In the genomic region with DNA sequence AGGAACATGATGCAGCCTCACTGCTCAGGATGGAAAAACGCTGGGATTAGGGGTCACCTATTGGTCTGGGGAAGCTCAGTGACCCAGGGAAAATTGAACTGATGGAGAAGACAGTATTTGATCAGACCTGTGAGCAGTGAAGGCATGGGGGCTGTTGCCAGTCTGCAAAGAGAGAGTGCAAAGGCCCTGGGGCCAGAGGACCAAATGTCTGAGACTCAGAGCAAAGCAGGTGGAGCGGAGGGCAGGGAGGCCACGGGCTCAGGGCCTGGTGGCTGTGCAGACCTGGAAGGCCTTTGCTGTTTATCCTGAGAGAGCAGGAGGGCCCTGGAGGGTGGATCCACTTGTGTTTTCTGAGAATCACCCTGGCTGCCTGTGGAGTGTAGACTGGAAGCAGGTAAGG, we compare ENCODE assay signal across 17 cellular contexts.
DNase-seq lines count a peak whose midpoint lies in the region; ATAC-seq and TF ChIP-seq lines count a peak whose summit lies in the region.
"Had no signal": no experiment of that assay in that cellular context is flagged by ENCODE, and none has a peak within 500 bp of the region (broad histone marks: within the 10 kb centered on the region; RNA-seq: fewer than 3 reads in every experiment).

No MANE protein-coding gene starts in this region.

- H3K4me1 Mint-ChIP-seq in activated T-cell treated with anti-CD3 and anti-CD28 coated beads, Interleukin-2, amount 50 U/mL, for 24 hours (ENCODE audit: low read depth): peaks cover 22% of the 10 kb centered on the region
- H3K4me1 Mint-ChIP-seq in activated T-cell treated with anti-CD3 and anti-CD28 coated beads, Interleukin-2, amount 50 U/mL, for 72 hours (ENCODE audit: low read depth): peaks cover 6% of the 10 kb centered on the region
- peaks cover 20 to 21% of the 10 kb centered on the region in 2 donors for H3K4me1 Mint-ChIP-seq in effector memory CD8-positive, alpha-beta T cell (ENCODE audit: low read depth in 2 of 2)
- peaks cover 29 to 44% (median 40%) of the 10 kb centered on the region in 3 donors for H3K4me1 Mint-ChIP-seq in naive B cell

- H3K4me1 ChIP-seq in OCI-LY7 (ENCODE audit: insufficient read depth, low read length, poor library complexity, severe bottlenecking): no peaks in the 10 kb centered on the region
- H3K4me1 ChIP-seq: Caco-2 had no signal

- ATAC-seq in activated T-cell treated with anti-CD3 and anti-CD28 coated beads, Interleukin-2, amount 50 U/mL, for 72 hours (replicated peaks in 1 of 2): no peak
- ATAC-seq in effector memory CD8-positive, alpha-beta T cell (replicated peaks): no peak
- ATAC-seq in naive B cell (ENCODE audit: low read depth in 2 of 2) (no peak), HG03045 (IDR thresholded peaks at IDR 0.05; ENCODE audit: unreplicated experiment) (no peak)
- ATAC-seq: HepG2 had no signal

- H3K27me3 Mint-ChIP-seq in activated T-cell treated with anti-CD3 and anti-CD28 coated beads, Interleukin-2, amount 50 U/mL, for 24 hours: no peaks in the 10 kb centered on the region
- no peaks in the 10 kb centered on the region for H3K27me3 Mint-ChIP-seq in activated T-cell treated with anti-CD3 and anti-CD28 coated beads, Interleukin-2, amount 50 U/mL, for 72 hours (ENCODE audit: low read depth)
- no peaks in the 10 kb centered on the region for H3K27me3 Mint-ChIP-seq in effector memory CD8-positive, alpha-beta T cell
- H3K27me3 Mint-ChIP-seq in naive B cell: no peaks in the 10 kb centered on the region
- H3K27me3 Mint-ChIP-seq: CD8-positive, alpha-beta memory T cell had no signal

- intact Hi-C loops in OCI-LY7 (cut with micrococcal nuclease; ENCODE audit: unreplicated experiment): no loop called here

- no peak overlapping the region for H3K27ac ChIP-seq in OCI-LY7 (ENCODE audit: low read depth, low read length, poor library complexity, severe bottlenecking)
- H3K27ac ChIP-seq: 22Rv1, BLaER1 had no signal

- H3K4me3 Mint-ChIP-seq in activated T-cell treated with anti-CD3 and anti-CD28 coated beads, Interleukin-2, amount 50 U/mL, for 24 hours: no peak overlapping the region
- H3K4me3 Mint-ChIP-seq in activated T-cell treated with anti-CD3 and anti-CD28 coated beads, Interleukin-2, amount 50 U/mL, for 72 hours: no peak overlapping the region
- no peak overlapping the region for H3K4me3 Mint-ChIP-seq in effector memory CD8-positive, alpha-beta T cell
- H3K4me3 Mint-ChIP-seq in naive B cell: no peak overlapping the region
- H3K4me3 Mint-ChIP-seq: CD8-positive, alpha-beta memory T cell; H9 had no signal

- H3K79me2 ChIP-seq in OCI-LY7 (ENCODE audit: insufficient read depth, low read depth, low read length): no peaks in the 10 kb centered on the region

- no peak overlapping the region for H3K4me3 ChIP-seq in OCI-LY7 (ENCODE audit: low read depth, low read length, poor library complexity, severe bottlenecking)
- H3K4me3 ChIP-seq: BLaER1 had no signal

- CTCF ChIA-PET in OCI-LY7 (lab: Charles Lee; ENCODE audit: unreplicated experiment): no interaction called here

- H3K27ac Mint-ChIP-seq in activated T-cell treated with anti-CD3 and anti-CD28 coated beads, Interleukin-2, amount 50 U/mL, for 24 hours: peak overlapping the region; percentile 20
- H3K27ac Mint-ChIP-seq in activated T-cell treated with anti-CD3 and anti-CD28 coated beads, Interleukin-2, amount 50 U/mL, for 72 hours: no peak overlapping the region
- peak overlapping the region; percentile 10 to 69 for H3K27ac Mint-ChIP-seq in effector memory CD8-positive, alpha-beta T cell
- peak overlapping the region in 4 of 6 donors; percentile 38 to 94 (median 84) for H3K27ac Mint-ChIP-seq in naive B cell
- H3K27ac Mint-ChIP-seq: H9 had no signal

- no peak for TF ChIP-seq CTCF in OCI-LY7 (conservative IDR thresholded peaks at IDR 0.05; ENCODE audit: low read length)

- H3K36me3 ChIP-seq in OCI-LY7 (ENCODE audit: insufficient read depth, low read length): no peaks in the 10 kb centered on the region

- POLR2A ChIA-PET in OCI-LY7 (lab: Charles Lee): no interaction called here

- H3K9me3 ChIP-seq in OCI-LY7 (ENCODE audit: low read length): peaks cover 16% of the 10 kb centered on the region; the same call in 1 of the 2 replicates

- H3K36me3 Mint-ChIP-seq in activated T-cell treated with anti-CD3 and anti-CD28 coated beads, Interleukin-2, amount 50 U/mL, for 24 hours (ENCODE audit: low read depth): peaks cover 8% of the 10 kb centered on the region
- H3K36me3 Mint-ChIP-seq in activated T-cell treated with anti-CD3 and anti-CD28 coated beads, Interleukin-2, amount 50 U/mL, for 72 hours (ENCODE audit: insufficient read depth in 2 of 2): peaks cover 8 to 18% of the 10 kb centered on the region in 2 donors
- H3K36me3 Mint-ChIP-seq in effector memory CD8-positive, alpha-beta T cell (ENCODE audit: insufficient read depth): no peaks in the 10 kb centered on the region
- H3K36me3 Mint-ChIP-seq in naive B cell: peaks cover 13 to 27% of the 10 kb centered on the region in 2 donors

- H3K4me2 ChIP-seq in OCI-LY7 (ENCODE audit: low read length): no peak overlapping the region

- H3K9me3 Mint-ChIP-seq in activated T-cell treated with anti-CD3 and anti-CD28 coated beads, Interleukin-2, amount 50 U/mL, for 24 hours: peaks cover 13% of the 10 kb centered on the region
- peaks cover 3 to 14% of the 10 kb centered on the region in 2 donors for H3K9me3 Mint-ChIP-seq in activated T-cell treated with anti-CD3 and anti-CD28 coated beads, Interleukin-2, amount 50 U/mL, for 72 hours
- peaks cover 0 to 15% of the 10 kb centered on the region in 2 donors for H3K9me3 Mint-ChIP-seq in effector memory CD8-positive, alpha-beta T cell
- peaks cover 6 to 21% (median 14%) of the 10 kb centered on the region in 7 donors for H3K9me3 Mint-ChIP-seq in naive B cell

- no peak overlapping the region for H2AFZ ChIP-seq in OCI-LY7 (ENCODE audit: low read length)

- no peak for DNase-seq in activated T-cell treated with anti-CD3 and anti-CD28 coated beads, Interleukin-2, amount 50 U/mL, for 24 hours
- no peak for DNase-seq in activated T-cell treated with anti-CD3 and anti-CD28 coated beads, Interleukin-2, amount 50 U/mL, for 72 hours
- DNase-seq in effector memory CD8-positive, alpha-beta T cell: no peak
- no peak for DNase-seq in naive B cell
- no peak for DNase-seq in OCI-LY7 (ENCODE audit: low spot score)
- DNase-seq in NCI-H187 (lab: John Stamatoyannopoulos, UW): no peak
- DNase-seq: AML-193; CD8-positive, alpha-beta memory T cell; DND-41; GDM1; GOT3; H9 had no signal

- H4K20me1 ChIP-seq in OCI-LY7 (ENCODE audit: insufficient read depth, low read length): no peaks in the 10 kb centered on the region

- no TSS peak for BruUV-seq in OCI-LY7 (replicated peaks; lab: Mats Ljungman, UMichigan)

- no peaks in the 10 kb centered on the region for H3K9me2 ChIP-seq in OCI-LY7 (ENCODE audit: insufficient read depth, low read length)
